Comparison of ENCODE assay signal across 12 cellular contexts in genomic region chr11:1401001-1401445, GRCh38. TPM values are rescaled to one million over a fixed set of nuclear protein-coding genes. Genes with fewer than 3 reads are reported as not detected.
DNase-seq lines count a peak whose midpoint lies in the region; ATAC-seq and TF ChIP-seq lines count a peak whose summit lies in the region.
"Had no signal": no experiment of that assay in that cellular context is flagged by ENCODE, and none has a peak within 500 bp of the region (broad histone marks: within the 10 kb centered on the region; RNA-seq: fewer than 3 reads in every experiment).

No MANE protein-coding gene starts in this region.

- intact Hi-C loops in left ventricle myocardium superior (cut with micrococcal nuclease), result no loop called here

- H3K27ac Mint-ChIP-seq in osteocyte (ENCODE audit: unreplicated experiment), result no peak overlapping the region
- H3K27ac Mint-ChIP-seq: CD4-positive, CD25-positive, alpha-beta regulatory T cell had no signal

- H3K27me3 ChIP-seq in BLaER1, result peaks cover 32% of the 10 kb centered on the region
- peaks cover 16 to 71% (median 38%) of the 10 kb centered on the region in 11 experiments; a peak in 19 of 22 replicates for H3K27me3 ChIP-seq in BLaER1 treated with 17β-estradiol and CSF1 and Interleukin-3, amounts not matched to agents 10 nM and 100 nM
- H3K27me3 ChIP-seq: BE2C had no signal

- ATAC-seq in left ventricle myocardium superior (no peak), GM18498 (IDR thresholded peaks at IDR 0.05; ENCODE audit: unreplicated experiment) (no peak)

- H3K4me1 ChIP-seq in BLaER1, result peaks cover 46% of the 10 kb centered on the region
- H3K4me1 ChIP-seq in BLaER1 treated with 17β-estradiol and CSF1 and Interleukin-3, amounts not matched to agents 10 nM and 100 nM, result peaks cover 12 to 49% (median 42%) of the 10 kb centered on the region in 10 experiments; a peak in 19 of 20 replicates
- H3K4me1 ChIP-seq: A549, HAP-1 had no signal

- no peaks in the 10 kb centered on the region for H3K36me3 ChIP-seq in BLaER1
- H3K36me3 ChIP-seq in BLaER1 treated with 17β-estradiol and CSF1 and Interleukin-3, amounts not matched to agents 10 nM and 100 nM, result no peaks in the 10 kb centered on the region
- H3K36me3 ChIP-seq: BE2C, HAP-1 had no signal

- peaks cover 82% of the 10 kb centered on the region for H4K20me1 ChIP-seq in BLaER1
- H4K20me1 ChIP-seq in BLaER1 treated with 17β-estradiol and CSF1 and Interleukin-3, amounts not matched to agents 10 nM and 100 nM, result peaks cover 0 to 99% (median 59%) of the 10 kb centered on the region in 11 experiments; a peak in 20 of 22 replicates

- no peaks in the 10 kb centered on the region for H3K9me3 ChIP-seq in BLaER1
- no peaks in the 10 kb centered on the region for H3K9me3 ChIP-seq in BLaER1 treated with 17β-estradiol and CSF1 and Interleukin-3, amounts not matched to agents 10 nM and 100 nM (replicated peaks in 1 of 11)
- H3K9me3 ChIP-seq: A549, BE2C, HAP-1 had no signal

- no peaks in the 10 kb centered on the region for H3K27me3 Mint-ChIP-seq in osteocyte (ENCODE audit: unreplicated experiment)
- H3K27me3 Mint-ChIP-seq: CD4-positive, CD25-positive, alpha-beta regulatory T cell had no signal

- no peak overlapping the region for H3K9ac ChIP-seq in BLaER1
- no peak overlapping the region for H3K9ac ChIP-seq in BLaER1 treated with 17β-estradiol and CSF1 and Interleukin-3, amounts not matched to agents 10 nM and 100 nM

- H3K4me3 Mint-ChIP-seq in osteocyte (ENCODE audit: unreplicated experiment), result no peak overlapping the region
- H3K4me3 Mint-ChIP-seq: CD4-positive, CD25-positive, alpha-beta regulatory T cell had no signal

- no peak overlapping the region for H3K4me3 ChIP-seq in BLaER1
- no peak overlapping the region for H3K4me3 ChIP-seq in BLaER1 treated with 17β-estradiol and CSF1 and Interleukin-3, amounts not matched to agents 10 nM and 100 nM
- H3K4me3 ChIP-seq: A549, HAP-1 had no signal

- H3K27ac ChIP-seq in BLaER1, result no peak overlapping the region
- H3K27ac ChIP-seq in BLaER1 treated with 17β-estradiol and CSF1 and Interleukin-3, amounts not matched to agents 10 nM and 100 nM, result no peak overlapping the region
- peak overlapping the region; percentile 59 for H3K27ac ChIP-seq in angular gyrus (ENCODE audit: low read depth, low read length)
- H3K27ac ChIP-seq: A549 had no signal

- DNase-seq in left ventricle myocardium superior (peak; percentile 21), DMS 273 treated with DMSO at 0.1 percent for 48 hours (lab: John Stamatoyannopoulos, UW) (no peak), DMS153 treated with DMSO at 0.1 percent for 48 hours (lab: John Stamatoyannopoulos, UW; ENCODE audit: unreplicated experiment) (no peak), osteocyte (ENCODE audit: extremely low spot score, unreplicated experiment) (no peak)

- no peaks in the 10 kb centered on the region for H3K36me3 Mint-ChIP-seq in osteocyte (ENCODE audit: unreplicated experiment)
- H3K36me3 Mint-ChIP-seq: CD4-positive, CD25-positive, alpha-beta regulatory T cell had no signal

- no peaks in the 10 kb centered on the region for H3K9me3 Mint-ChIP-seq in osteocyte (ENCODE audit: unreplicated experiment)
- H3K9me3 Mint-ChIP-seq: CD4-positive, CD25-positive, alpha-beta regulatory T cell had no signal

- H3K4me2 ChIP-seq in BLaER1, result peak overlapping the region; percentile 81; the same call in 1 of the 2 replicates
- peak overlapping the region in 7 of 11 experiments; percentile 14 to 94 (median 84); a peak in 10 of 22 replicates for H3K4me2 ChIP-seq in BLaER1 treated with 17β-estradiol and CSF1 and Interleukin-3, amounts not matched to agents 10 nM and 100 nM
- H3K4me2 ChIP-seq: A549 had no signal

- H3K4me1 Mint-ChIP-seq in osteocyte (ENCODE audit: unreplicated experiment), result no peaks in the 10 kb centered on the region
- H3K4me1 Mint-ChIP-seq: CD4-positive, CD25-positive, alpha-beta regulatory T cell had no signal

- no peak for TF ChIP-seq CTCF in osteocyte (IDR thresholded peaks at IDR 0.05)

RNA-seq across cellular contexts. Expression of gene BRSK2, which starts 11.3 kb away (rescaled TPM):
- total RNA-seq in left ventricle myocardium superior (0.74 TPM), osteocyte (1.7 and 1.9 TPM in 2 replicates)
